12 cellular contexts compared by ENCODE assay signal in genomic region chr5:140245354-140245753, GRCh38. TPM values are rescaled to one million over a fixed set of nuclear protein-coding genes. Genes with fewer than 3 reads are reported as not detected.
DNase-seq lines count a peak whose midpoint lies in the region; ATAC-seq, FAIRE-seq and TF ChIP-seq lines count a peak whose summit lies in the region.
"Had no signal": no experiment of that assay in that cellular context is flagged by ENCODE, and none has a peak within 500 bp of the region (broad histone marks: within the 10 kb centered on the region; RNA-seq: fewer than 3 reads in every experiment).

No MANE protein-coding gene starts in this region.

- dilution Hi-C loops in endothelial cell of umbilical vein (cut with MboI; ENCODE audit: extremely low pct_ligation_motif_present, low sequenced_read_pairs) = no loop called here

- no peak for ATAC-seq in activated CD4-positive, alpha-beta T cell treated with anti-CD3 and anti-CD28 coated beads for 36 hours
- no peak for ATAC-seq in gastrocnemius medialis

- H3K9me2 ChIP-seq in OCI-LY1 (ENCODE audit: low read depth, low read length) = no peaks in the 10 kb centered on the region

- H3K4me1 ChIP-seq in OCI-LY1 (ENCODE audit: insufficient read depth, low read length, severe bottlenecking) = peaks cover 68% of the 10 kb centered on the region
- peaks cover 44% of the 10 kb centered on the region for H3K4me1 ChIP-seq in endothelial cell of umbilical vein (ENCODE audit: control insufficient read depth, extremely low read depth, insufficient read depth, low read length)
- peaks cover 75 to 85% of the 10 kb centered on the region in 2 donors for H3K4me1 ChIP-seq in gastrocnemius medialis

- no peak overlapping the region for H3K4me3 Mint-ChIP-seq in activated CD4-positive, alpha-beta T cell treated with anti-CD3 and anti-CD28 coated beads for 36 hours

- in situ Hi-C loops in gastrocnemius medialis (cut with MboI; ENCODE audit: low sequenced_read_pairs in 4 of 4) = loop anchor here in 1 of 4 donors (5.0 to 25.0 kb wide), 2 partner anchors 107 to 317 kb away; partner anchors contain the start of genes APBB3, SLC35A4 and SRA1

- H4K20me1 ChIP-seq in OCI-LY1 (ENCODE audit: insufficient read depth, low read length) (no peaks in the 10 kb centered on the region), endothelial cell of umbilical vein (replicated peaks; ENCODE audit: control insufficient read depth, extremely low read depth, insufficient read depth, low read length) (no peaks in the 10 kb centered on the region)

- TF ChIP-seq POLR2A in endothelial cell of umbilical vein (IDR thresholded peaks at IDR 0.05; ENCODE audit: low read depth, low read length) = no peak
- TF ChIP-seq POLR2A in gastrocnemius medialis (IDR thresholded peaks at IDR 0.05) = no peak

- H2AFZ ChIP-seq in OCI-LY1 (ENCODE audit: low read length) (no peak overlapping the region), endothelial cell of umbilical vein (ENCODE audit: low read depth, low read length) (no peak overlapping the region)

- CTCF ChIA-PET in activated CD4-positive, alpha-beta T cell treated with anti-CD3 and anti-CD28 coated beads for 36 hours (lab: Charles Lee) = interaction anchor here (0.8 to 21.0 kb wide), 21 partner anchors 11 to 448 kb away, joined by 3 to 616 read pairs (median 8); partner anchors contain the start of genes HBEGF and PFDN1
- CTCF ChIA-PET in endothelial cell of umbilical vein (lab: Charles Lee) = interaction anchor here (0.9 to 17.3 kb wide), 28 partner anchors 8 to 481 kb away, joined by 3 to 1214 read pairs (median 8); partner anchors contain the start of genes HBEGF, PFDN1 and SLC4A9

- H3K4me3 ChIP-seq in OCI-LY1 (ENCODE audit: low read depth, low read length, poor library complexity, severe bottlenecking) = peak overlapping the region; percentile 37
- no peak overlapping the region for H3K4me3 ChIP-seq in endothelial cell of umbilical vein (replicated peaks in 1 of 3; ENCODE audit: insufficient read depth in 1 of 3, low read depth in 1 of 3, low read length in 3 of 3)
- no peak overlapping the region for H3K4me3 ChIP-seq in gastrocnemius medialis
- H3K4me3 ChIP-seq: A549 had no signal

- H3K9me1 ChIP-seq in endothelial cell of umbilical vein (replicated peaks; ENCODE audit: control insufficient read depth, extremely low read depth, insufficient read depth, low read length) = no peaks in the 10 kb centered on the region

- intact Hi-C loops in activated CD4-positive, alpha-beta T cell treated with anti-CD3 and anti-CD28 coated beads for 36 hours (cut with DNase I, micrococcal nuclease) = loop anchor here in 1 of 2 experiments (2.0 kb wide), 1 partner anchor 473 kb away; no protein-coding TSS in a partner anchor
- intact Hi-C loops in endothelial cell of umbilical vein (cut with micrococcal nuclease) = loop anchor here (2.0 to 10.0 kb wide), 2 partner anchors 47 to 389 kb away; partner anchors contain the start of genes CD14 and TMCO6
- intact Hi-C loops in gastrocnemius medialis (cut with DNase I; ENCODE audit: low total_unique reads) = loop anchor here (2.0 to 10.0 kb wide), 2 partner anchors 51 to 309 kb away; partner anchors contain the start of gene SRA1

- no peak for TF ChIP-seq CTCF in OCI-LY1 (IDR thresholded peaks at IDR 0.05; ENCODE audit: low read length)
- no peak for TF ChIP-seq CTCF in endothelial cell of umbilical vein (IDR thresholded peaks at IDR 0.05; ENCODE audit: extremely low read depth in 1 of 2, insufficient read depth in 1 of 2, low read depth in 1 of 2, low read length in 2 of 2)
- no peak for TF ChIP-seq CTCF in gastrocnemius medialis (IDR thresholded peaks at IDR 0.05 in 4 of 5, conservative IDR thresholded peaks at IDR 0.05 in 1 of 5)

- H3K27ac ChIP-seq in OCI-LY1 (ENCODE audit: low read depth, low read length, poor library complexity, severe bottlenecking) (peak overlapping the region; percentile 79), endothelial cell of umbilical vein (ENCODE audit: insufficient read depth, low read depth, low read length) (peak overlapping the region; percentile 57), gastrocnemius medialis (peak overlapping the region; percentile 87 to 93 (median 92))
- H3K27ac ChIP-seq: A549 had no signal

- POLR2A ChIA-PET in activated CD4-positive, alpha-beta T cell treated with anti-CD3 and anti-CD28 coated beads for 36 hours (lab: Charles Lee) = no interaction called here
- POLR2A ChIA-PET in endothelial cell of umbilical vein (lab: Charles Lee) = interaction anchor here (0.9 to 7.3 kb wide), 6 partner anchors 16 to 100 kb away, joined by 3 to 112 read pairs (median 4); partner anchors contain the start of gene HBEGF

- H3K79me2 ChIP-seq in OCI-LY1 (ENCODE audit: insufficient read depth, low read length) = no peaks in the 10 kb centered on the region; the same call in 1 of the 2 replicates
- H3K79me2 ChIP-seq in endothelial cell of umbilical vein (ENCODE audit: control insufficient read depth, insufficient read depth, low read length) = peaks cover 14% of the 10 kb centered on the region

- FAIRE-seq in endothelial cell of umbilical vein (lab: Jason Lieb, UNC) (no peak), frontal cortex (lab: Jason Lieb, UNC) (no peak)
- FAIRE-seq: A549 had no signal

- DNase-seq in activated CD4-positive, alpha-beta T cell treated with anti-CD3 and anti-CD28 coated beads for 36 hours = no peak
- DNase-seq in activated CD4-positive, alpha-beta T cell treated with anti-CD3 and anti-CD28 coated beads, Interleukin-2, amount 50 U/mL, for 48 hours = no peak
- DNase-seq in endothelial cell of umbilical vein (ENCODE audit: low read depth, low spot score) (peak; percentile 66), gastrocnemius medialis (no peak), frontal cortex (ENCODE audit: low spot score in 2 of 2) (no peak), ecto neural progenitor cell (ENCODE audit: low spot score) (no peak), glomerular visceral epithelial cell (ENCODE audit: extremely low spot score) (no peak)
- DNase-seq: NCI-H345; stimulated activated CD4-positive, alpha-beta T cell treated with anti-CD3 and anti-CD28 coated beads, Interleukin-4, amount 100 ng/mL, for 24 hours had no signal

- peak overlapping the region; percentile 59 for H3K4me2 ChIP-seq in OCI-LY1 (ENCODE audit: low read length)
- peak overlapping the region; percentile 8 for H3K4me2 ChIP-seq in endothelial cell of umbilical vein (ENCODE audit: insufficient read depth, low read length)

- H3K27me3 Mint-ChIP-seq in activated CD4-positive, alpha-beta T cell treated with anti-CD3 and anti-CD28 coated beads for 36 hours = no peaks in the 10 kb centered on the region
- H3K27me3 Mint-ChIP-seq: type B pancreatic cell had no signal

- no TSS peak for BruUV-seq in endothelial cell of umbilical vein (replicated peaks; lab: Mats Ljungman, UMichigan)

- no peaks in the 10 kb centered on the region for H3K27me3 ChIP-seq in OCI-LY1 (ENCODE audit: insufficient read depth, low read length)
- H3K27me3 ChIP-seq in endothelial cell of umbilical vein (ENCODE audit: control insufficient read depth in 2 of 2, insufficient read depth in 2 of 2, low read length in 2 of 2) = no peaks in the 10 kb centered on the region
- H3K27me3 ChIP-seq in gastrocnemius medialis = no peaks in the 10 kb centered on the region

- H3K9me3 Mint-ChIP-seq in activated CD4-positive, alpha-beta T cell treated with anti-CD3 and anti-CD28 coated beads for 36 hours (ENCODE audit: low read depth) = no peaks in the 10 kb centered on the region
- H3K9me3 Mint-ChIP-seq: type B pancreatic cell had no signal

- H3K9me3 ChIP-seq in OCI-LY1 (ENCODE audit: low read length) = no peaks in the 10 kb centered on the region
- H3K9me3 ChIP-seq in endothelial cell of umbilical vein (replicated peaks; ENCODE audit: control insufficient read depth, insufficient read depth, low read length) = no peaks in the 10 kb centered on the region
- no peaks in the 10 kb centered on the region for H3K9me3 ChIP-seq in gastrocnemius medialis
- H3K9me3 ChIP-seq: A549 had no signal

- H3K4me1 Mint-ChIP-seq in activated CD4-positive, alpha-beta T cell treated with anti-CD3 and anti-CD28 coated beads for 36 hours = peaks cover 33% of the 10 kb centered on the region

- peaks cover 24% of the 10 kb centered on the region for H3K36me3 Mint-ChIP-seq in activated CD4-positive, alpha-beta T cell treated with anti-CD3 and anti-CD28 coated beads for 36 hours (ENCODE audit: low read depth)

- H3K27ac Mint-ChIP-seq in activated CD4-positive, alpha-beta T cell treated with anti-CD3 and anti-CD28 coated beads for 36 hours = peak overlapping the region; percentile 42

- H3K9ac ChIP-seq in OCI-LY1 (ENCODE audit: low read length) (peak overlapping the region; percentile 44), endothelial cell of umbilical vein (replicated peaks; ENCODE audit: extremely low read depth, insufficient read depth, low read length) (peak overlapping the region; percentile 40)

- H3K36me3 ChIP-seq in OCI-LY1 (ENCODE audit: insufficient read depth, low read length) = peaks cover 10% of the 10 kb centered on the region; the same call in 1 of the 2 replicates
- H3K36me3 ChIP-seq in endothelial cell of umbilical vein (ENCODE audit: control insufficient read depth in 2 of 2, extremely low read depth in 1 of 2, insufficient read depth in 2 of 2, low read length in 2 of 2) = no peaks in the 10 kb centered on the region
- peaks cover 0 to 5% of the 10 kb centered on the region in 2 donors for H3K36me3 ChIP-seq in gastrocnemius medialis

- peaks cover 5% of the 10 kb centered on the region; the same call in 1 of the 2 replicates for H3F3A ChIP-seq in OCI-LY1 (ENCODE audit: insufficient read depth, low read length)

TF ChIP-seq in endothelial cell of umbilical vein, 7 proteins besides CTCF, POLR2A, EP300 and RAD21:
- peak; percentile 14 for TF ChIP-seq POLR2AphosphoS5 (IDR thresholded peaks at IDR 0.05; ENCODE audit: insufficient read depth, low read depth, low read length)
- TF ChIP-seq FOS (IDR thresholded peaks at IDR 0.05; ENCODE audit: borderline replicate concordance, insufficient read depth, low read length) = no peak

RNA-seq across cellular contexts. Expression of gene PFDN1, which starts 57.5 kb away (rescaled TPM):
- 10 to 100 TPM; 52.6 to 63.2 TPM for total RNA-seq in activated CD4-positive, alpha-beta T cell treated with anti-CD3 and anti-CD28 coated beads for 36 hours
- 107 and 108 TPM in 2 replicates for total RNA-seq in endothelial cell of umbilical vein
- polyA plus RNA-seq in endothelial cell of umbilical vein = 156 and 158 TPM in 2 replicates
- 180 and 203 TPM in 2 replicates for polyA plus RNA-seq in endothelial cell of umbilical vein (2011; cell fraction: cytosol; rRNA removed)
- 69.6 and 71.7 TPM in 2 replicates for polyA plus RNA-seq in endothelial cell of umbilical vein (2011; cell fraction: nucleus; rRNA removed)
- 141 and 266 TPM in 2 replicates for polyA plus RNA-seq in endothelial cell of umbilical vein (2012)
- polyA minus RNA-seq in endothelial cell of umbilical vein = 115 and 149 TPM in 2 replicates
- 25.7 TPM for polyA minus RNA-seq in endothelial cell of umbilical vein (2011; cell fraction: cytosol; rRNA and poly(A)+ RNA removed)
- polyA minus RNA-seq in endothelial cell of umbilical vein (2011; cell fraction: nucleus; rRNA and poly(A)+ RNA removed) = 29.2 and 44.5 TPM in 2 replicates
- 10 to 100 TPM; 47.9 to 81.0 (median 77.9) TPM for total RNA-seq in gastrocnemius medialis
- total RNA-seq in frontal cortex = 44.8 TPM
